Comparison of ENCODE assay signal across 8 cellular contexts in the genomic region with DNA sequence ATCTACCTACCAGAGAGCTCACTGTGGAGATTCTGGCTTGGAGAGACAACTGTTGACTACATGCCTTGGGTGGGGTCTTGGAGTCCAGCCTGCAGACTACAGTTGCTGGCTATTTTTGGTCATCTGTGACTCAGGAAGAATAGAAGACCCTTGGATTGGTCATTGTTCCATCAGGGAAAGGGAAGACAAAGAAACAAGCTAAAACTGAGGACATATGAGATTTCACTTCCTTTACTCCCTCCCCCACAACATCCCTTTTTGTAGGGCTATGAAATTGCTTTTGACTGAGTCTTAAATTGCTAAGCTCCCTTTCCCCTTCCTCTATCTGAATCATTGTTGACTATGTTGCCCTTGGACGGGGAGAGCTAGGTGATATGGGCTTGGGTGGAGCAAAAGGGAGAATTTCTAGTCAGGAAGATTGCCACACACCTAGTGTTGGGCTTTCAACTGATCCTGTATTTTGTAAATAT. TPM values are rescaled to one million over a fixed set of nuclear protein-coding genes. Genes with fewer than 3 reads are reported as not detected.
A peak's percentile ranks its signal among the peaks of the same experiment; 100 is the strongest.
DNase-seq lines count a peak whose midpoint lies in the region; ATAC-seq, FAIRE-seq and TF ChIP-seq lines count a peak whose summit lies in the region.

No MANE protein-coding gene starts in this region.

- peak overlapping the region; percentile 86 for H3K27ac Mint-ChIP-seq in activated T-cell treated with anti-CD3 and anti-CD28 coated beads, Interleukin-2, amount 50 U/mL, for 24 hours
- peak overlapping the region; percentile 90 for H3K27ac Mint-ChIP-seq in activated naive CD8-positive, alpha-beta T cell

- no peak for TF ChIP-seq POLR2A in tibial nerve (IDR thresholded peaks at IDR 0.05)

- H3K27me3 ChIP-seq in tibial nerve: peaks cover 0 to 6% of the 10 kb centered on the region in 2 donors

- intact Hi-C loops in kidney (cut with DNase I): no loop called here

- H3K9me3 Mint-ChIP-seq in activated T-cell treated with anti-CD3 and anti-CD28 coated beads, Interleukin-2, amount 50 U/mL, for 24 hours: peaks cover 2% of the 10 kb centered on the region
- no peaks in the 10 kb centered on the region for H3K9me3 Mint-ChIP-seq in activated naive CD8-positive, alpha-beta T cell (ENCODE audit: low read depth)

- DNase-seq in activated T-cell treated with anti-CD3 and anti-CD28 coated beads, Interleukin-2, amount 50 U/mL, for 24 hours: no peak
- DNase-seq in activated T-cell treated with anti-CD3 and anti-CD28 coated beads for 4 hours (no peak), kidney (no peak), tibial nerve (ENCODE audit: low spot score in 2 of 2) (no peak), NCI-H446 (lab: John Stamatoyannopoulos, UW) (no peak), HUDEP-2 (lab: John Stamatoyannopoulos, UW; ENCODE audit: unreplicated experiment in 76 of 76) (no peak)

- peak overlapping the region; percentile 74 to 95 for H3K27ac ChIP-seq in kidney (ENCODE audit: low read depth in 2 of 2, low read length in 2 of 2)
- H3K27ac ChIP-seq in tibial nerve: peak overlapping the region in 3 of 4 donors; percentile 26 to 99 (median 86)

- peak in 1 of 2 donors; percentile 49 for TF ChIP-seq EP300 in tibial nerve (IDR thresholded peaks at IDR 0.05)

- H3K4me3 Mint-ChIP-seq in activated T-cell treated with anti-CD3 and anti-CD28 coated beads, Interleukin-2, amount 50 U/mL, for 24 hours: no peak overlapping the region
- peak overlapping the region; percentile 66 for H3K4me3 Mint-ChIP-seq in activated naive CD8-positive, alpha-beta T cell

- H3K9me3 ChIP-seq in kidney (ENCODE audit: control insufficient read depth in 1 of 2, low read length in 2 of 2) (no peaks in the 10 kb centered on the region), tibial nerve (no peaks in the 10 kb centered on the region)

- H3K9ac ChIP-seq in kidney (ENCODE audit: low read length in 2 of 2): no peak overlapping the region

- no peak for FAIRE-seq in kidney (lab: Jason Lieb, UNC)

- no peak for TF ChIP-seq CTCF in kidney (IDR thresholded peaks at IDR 0.05; ENCODE audit: borderline replicate concordance, extremely low read depth, insufficient read depth)
- TF ChIP-seq CTCF in tibial nerve (IDR thresholded peaks at IDR 0.05): no peak

- H3K36me3 Mint-ChIP-seq in activated T-cell treated with anti-CD3 and anti-CD28 coated beads, Interleukin-2, amount 50 U/mL, for 24 hours (ENCODE audit: low read depth): peaks cover 84% of the 10 kb centered on the region
- peaks cover 16% of the 10 kb centered on the region for H3K36me3 Mint-ChIP-seq in activated naive CD8-positive, alpha-beta T cell

- H3K36me3 ChIP-seq in kidney (ENCODE audit: control insufficient read depth in 1 of 2, insufficient read depth in 2 of 2, low read length in 2 of 2) (peaks cover 0 to 5% of the 10 kb centered on the region in 2 donors), tibial nerve (no peaks in the 10 kb centered on the region)

- no peak for ATAC-seq in HG03135 (IDR thresholded peaks at IDR 0.05; ENCODE audit: unreplicated experiment)

- WGBS in tibial nerve, 2 donors: 29 to 70% methylated on average over 1 of the region's 1 CpG

- H3K27me3 Mint-ChIP-seq in activated T-cell treated with anti-CD3 and anti-CD28 coated beads, Interleukin-2, amount 50 U/mL, for 24 hours: no peaks in the 10 kb centered on the region
- H3K27me3 Mint-ChIP-seq in activated naive CD8-positive, alpha-beta T cell: no peaks in the 10 kb centered on the region

- no peak overlapping the region for H3K4me3 ChIP-seq in kidney (ENCODE audit: low read length in 2 of 2)
- H3K4me3 ChIP-seq in tibial nerve: no peak overlapping the region

- H3K4me1 Mint-ChIP-seq in activated T-cell treated with anti-CD3 and anti-CD28 coated beads, Interleukin-2, amount 50 U/mL, for 24 hours (ENCODE audit: low read depth): peaks cover 86% of the 10 kb centered on the region
- peaks cover 84% of the 10 kb centered on the region for H3K4me1 Mint-ChIP-seq in activated naive CD8-positive, alpha-beta T cell (ENCODE audit: low read depth)

- H3K4me1 ChIP-seq in kidney (ENCODE audit: control insufficient read depth in 1 of 2, insufficient read depth in 1 of 2, low read depth in 1 of 2, low read length in 2 of 2): peaks cover 17 to 26% of the 10 kb centered on the region in 2 donors
- H3K4me1 ChIP-seq in tibial nerve: peaks cover 0 to 83% (median 40%) of the 10 kb centered on the region in 4 donors

RNA-seq across cellular contexts. Expression of a gene that starts 11.7 kb away (rescaled TPM):
- total RNA-seq in kidney (391 TPM), tibial nerve (100 to 1,000 TPM; 215 to 284 (median 258) TPM)
- polyA plus RNA-seq in kidney (ENCODE audit: insufficient read depth, low read depth, low replicate concordance): 124 TPM
